ENCODE assay signal across 8 cellular contexts in genomic region chr13:113836917-113837553, GRCh38. TPM values are rescaled to one million over a fixed set of nuclear protein-coding genes. Genes with fewer than 3 reads are reported as not detected.
DNase-seq lines count a peak whose midpoint lies in the region; ATAC-seq and TF ChIP-seq lines count a peak whose summit lies in the region.

No MANE protein-coding gene starts in this region.

- H3K27ac ChIP-seq in WERI-Rb-1 (peak overlapping the region; percentile 92), heart right ventricle (peak overlapping the region; percentile 26 to 97 (median 88))

- peaks cover 29 to 47% (median 45%) of the 10 kb centered on the region in 9 donors for H3K4me1 ChIP-seq in heart right ventricle

- intact Hi-C loops in heart right ventricle (cut with DNase I): loop anchor here in 4 of 10 donors (1.0 to 2.0 kb wide), 3 partner anchors 16 to 45 kb away; no protein-coding TSS in a partner anchor

- H3K4me1 Mint-ChIP-seq in stimulated activated effector memory CD8-positive, alpha-beta T cell treated with anti-CD3 and anti-CD28 coated beads, Interleukin-12 subunit alpha, Interleukin-12 subunit beta, amount 100 ng/mL, for 72 hours: peaks cover 21% of the 10 kb centered on the region

- WGBS in heart right ventricle, 2 donors: 11 to 17% methylated on average over 19 of the region's 19 CpGs

- TF ChIP-seq CTCF in AG04449 (IDR thresholded peaks at IDR 0.05; ENCODE audit: insufficient read depth, low read length, missing control alignments) (no peak), WERI-Rb-1 (IDR thresholded peaks at IDR 0.05; ENCODE audit: low read depth, low read length) (no peak), heart right ventricle (IDR thresholded peaks at IDR 0.05) (no peak)

- ATAC-seq in HG02798 (IDR thresholded peaks at IDR 0.05; ENCODE audit: poor library complexity, unreplicated experiment) (peak; percentile 32), heart right ventricle (peak; percentile 66 to 87 (median 80)), GM21529 (IDR thresholded peaks at IDR 0.05; ENCODE audit: unreplicated experiment) (no peak)
- peak; percentile 6 for ATAC-seq in stimulated activated effector memory CD8-positive, alpha-beta T cell treated with anti-CD3 and anti-CD28 coated beads, Interleukin-12 subunit alpha, Interleukin-12 subunit beta, amount 100 ng/mL, for 72 hours

- H3K27ac Mint-ChIP-seq in stimulated activated effector memory CD8-positive, alpha-beta T cell treated with anti-CD3 and anti-CD28 coated beads, Interleukin-12 subunit alpha, Interleukin-12 subunit beta, amount 100 ng/mL, for 72 hours: peak overlapping the region; percentile 67

- peaks cover 4% of the 10 kb centered on the region for H3K9me3 Mint-ChIP-seq in stimulated activated effector memory CD8-positive, alpha-beta T cell treated with anti-CD3 and anti-CD28 coated beads, Interleukin-12 subunit alpha, Interleukin-12 subunit beta, amount 100 ng/mL, for 72 hours

- no peaks in the 10 kb centered on the region for H3K9me3 ChIP-seq in WERI-Rb-1 (ENCODE audit: severe bottlenecking)
- H3K9me3 ChIP-seq in heart right ventricle: no peaks in the 10 kb centered on the region

- no peak overlapping the region for H3K4me3 Mint-ChIP-seq in stimulated activated effector memory CD8-positive, alpha-beta T cell treated with anti-CD3 and anti-CD28 coated beads, Interleukin-12 subunit alpha, Interleukin-12 subunit beta, amount 100 ng/mL, for 72 hours

- peak; percentile 69 for DNase-seq in AG04449 (ENCODE audit: low read depth, low spot score)
- DNase-seq in WERI-Rb-1: peak; percentile 90
- DNase-seq in heart right ventricle: peak; percentile 64 to 80
- no peak for DNase-seq in stimulated activated effector memory CD8-positive, alpha-beta T cell treated with anti-CD3 and anti-CD28 coated beads, Interleukin-12 subunit alpha, Interleukin-12 subunit beta, amount 100 ng/mL, for 72 hours (ENCODE audit: low spot score in 2 of 2)
- no peak for DNase-seq in D341Med (ENCODE audit: low spot score)
- no peak for DNase-seq in cerebellum (ENCODE audit: low spot score)

- H3K36me3 Mint-ChIP-seq in stimulated activated effector memory CD8-positive, alpha-beta T cell treated with anti-CD3 and anti-CD28 coated beads, Interleukin-12 subunit alpha, Interleukin-12 subunit beta, amount 100 ng/mL, for 72 hours: no peaks in the 10 kb centered on the region

- H3K4me3 ChIP-seq in AG04449 (ENCODE audit: low read depth, low read length) (no peak overlapping the region), WERI-Rb-1 (ENCODE audit: low read depth, low read length) (no peak overlapping the region), heart right ventricle (peak overlapping the region in 5 of 10 donors; percentile 4 to 39 (median 25))

- H3K27me3 ChIP-seq in WERI-Rb-1 (ENCODE audit: insufficient read depth, low read depth, severe bottlenecking) (no peaks in the 10 kb centered on the region), heart right ventricle (no peaks in the 10 kb centered on the region)

- H3K36me3 ChIP-seq in WERI-Rb-1: peaks cover 32% of the 10 kb centered on the region
- peaks cover 0 to 54% (median 19%) of the 10 kb centered on the region in 9 donors for H3K36me3 ChIP-seq in heart right ventricle

- POLR2A ChIA-PET in AG04449 (lab: Yijun Ruan, JAX): interaction anchor here (0.6 to 1.5 kb wide), 4 partner anchors 10 to 285 kb away, joined by 3 to 12 read pairs (median 6); no protein-coding TSS in a partner anchor

- CTCF ChIA-PET in AG04449 (lab: Yijun Ruan, JAX): interaction anchor here (1.3 to 1.4 kb wide), 2 partner anchors 10 to 20 kb away, joined by 3 to 5 read pairs; no protein-coding TSS in a partner anchor

RNA-seq across cellular contexts. Expression of gene GAS6, which starts 26.8 kb away (rescaled TPM):
- total RNA-seq in heart right ventricle (100 to 1,000 TPM; 146 to 223 (median 174) TPM), cerebellum (18.1 TPM)
- 100 to 1,000 TPM; 113 to 280 TPM for polyA plus RNA-seq in heart right ventricle

Comparison
In these comparisons a context has a peak if more than half of its experiments do, and no peak if none do; other contexts are left out.
1. DNase-seq: peak in AG04449 (single experiment), WERI-Rb-1 (single experiment) and heart right ventricle (2 of 2); none in stimulated activated effector memory CD8-positive, alpha-beta T cell treated with anti-CD3 and anti-CD28 coated beads, Interleukin-12 subunit alpha, Interleukin-12 subunit beta, amount 100 ng/mL, for 72 hours (0 of 2), D341Med (single experiment) and cerebellum (single experiment).